21 cellular contexts compared by ENCODE assay signal in the genomic region with DNA sequence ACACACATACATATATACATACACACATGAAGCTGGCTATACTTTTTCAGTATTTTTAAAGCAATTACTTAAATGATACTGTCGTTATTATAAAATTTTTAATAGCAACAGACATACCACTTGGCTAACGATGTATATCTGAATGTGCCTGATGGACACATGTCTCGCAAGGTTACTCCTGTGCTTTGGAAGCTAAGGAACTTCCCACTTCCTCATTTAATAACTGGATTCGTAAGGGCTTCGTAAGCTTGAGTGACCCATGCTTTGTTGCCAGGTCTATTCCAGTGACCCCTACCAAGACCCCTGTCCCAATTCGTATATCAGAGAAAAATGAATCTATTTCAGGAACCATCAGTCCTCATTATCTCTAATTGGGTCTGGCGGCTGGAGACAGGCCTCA. TPM values are rescaled to one million over a fixed set of nuclear protein-coding genes. Genes with fewer than 3 reads are reported as not detected.
"Had no signal": no experiment of that assay in that cellular context is flagged by ENCODE, and none has a peak within 500 bp of the region (broad histone marks: within the 10 kb centered on the region; RNA-seq: fewer than 3 reads in every experiment).

No MANE protein-coding gene starts in this region.

- FAIRE-seq: HepG2, RCC 7860 had no signal

- H3K4me2 ChIP-seq: KMS-11 had no signal

- H3K4me1 ChIP-seq: SJSA1 had no signal

- DNase-seq: IMR-90, MG63, NCI-H1092 treated with DMSO at 0.1 percent for 48 hours, NCI-H1436, NCI-H2081, NCI-H2107, NCI-H226, NCI-H446, NCI-H510A, NCI-H524 treated with DMSO at 0.1 percent for 48 hours, Right ventricle myocardium superior, RPMI8226, SIG-M5 had no signal

- H3K36me3 ChIP-seq: MG63, SJSA1 had no signal

- H3K9me3 ChIP-seq: MG63, SJSA1 had no signal

- ATAC-seq: HepG2 had no signal

- H3K27ac ChIP-seq: KMS-11, SJSA1, SK-N-MC had no signal

- H3K4me3 ChIP-seq: MG63, SJSA1, SK-N-MC had no signal

- H3K9ac ChIP-seq: KMS-11 had no signal

RNA-seq across cellular contexts. Expression of a gene that starts 17.4 kb away (rescaled TPM):
- total RNA-seq: HepG2; HT1080; IMR-90; LHCN-M2; SJSA1; T-helper 1 cell treated with Interleukin-12 subunit alpha and Interleukin-12 subunit beta and Interleukin-4 antibody, amounts not matched to agents 30 ng/mL and 1 ng/mL, for 36 hours had no signal
- polyA plus RNA-seq: HepG2, IMR-90 had no signal

RNA-seq across cellular contexts. Expression of a gene that starts 21.2 kb away (rescaled TPM):
- total RNA-seq: HT1080; IMR-90; LHCN-M2; Right ventricle myocardium superior; SJSA1; T-helper 1 cell treated with Interleukin-12 subunit alpha and Interleukin-12 subunit beta and Interleukin-4 antibody, amounts not matched to agents 30 ng/mL and 1 ng/mL, for 36 hours had no signal
- polyA plus RNA-seq: HepG2, IMR-90 had no signal
